ENCODE assay signal across 23 cellular contexts in genomic region chr14:89936654-89937185, GRCh38. TPM values are rescaled to one million over a fixed set of nuclear protein-coding genes. Genes with fewer than 3 reads are reported as not detected.
DNase-seq lines count a peak whose midpoint lies in the region; ATAC-seq and TF ChIP-seq lines count a peak whose summit lies in the region.
"Had no signal": no experiment of that assay in that cellular context is flagged by ENCODE, and none has a peak within 500 bp of the region (broad histone marks: within the 10 kb centered on the region; RNA-seq: fewer than 3 reads in every experiment).

No MANE protein-coding gene starts in this region.

- H3K4me3 Mint-ChIP-seq in activated naive CD4-positive, alpha-beta T cell treated with anti-CD3 and anti-CD28 coated beads for 36 hours, result no peak overlapping the region
- H3K4me3 Mint-ChIP-seq: activated CD4-positive, alpha-beta T cell treated with anti-CD3 and anti-CD28 coated beads for 36 hours; B cell; dendritic cell treated with granulocyte-macrophage colony-stimulating factor and Interleukin-4, amounts not matched to agents 40 ng/mL and 50 ng/mL, for 4 days; H9 had no signal

- no peaks in the 10 kb centered on the region for H3K27me3 ChIP-seq in colonic mucosa
- H3K27me3 ChIP-seq: ascending aorta, esophagus muscularis mucosa, neutrophil, testis had no signal

- no peaks in the 10 kb centered on the region for H3K27me3 Mint-ChIP-seq in activated naive CD4-positive, alpha-beta T cell treated with anti-CD3 and anti-CD28 coated beads for 36 hours (ENCODE audit: low read depth)
- H3K27me3 Mint-ChIP-seq: activated CD4-positive, alpha-beta T cell treated with anti-CD3 and anti-CD28 coated beads for 36 hours; B cell; dendritic cell treated with granulocyte-macrophage colony-stimulating factor and Interleukin-4, amounts not matched to agents 40 ng/mL and 50 ng/mL, for 4 days had no signal

- H3K36me3 Mint-ChIP-seq in activated naive CD4-positive, alpha-beta T cell treated with anti-CD3 and anti-CD28 coated beads for 36 hours (ENCODE audit: low read depth), result no peaks in the 10 kb centered on the region

- intact Hi-C loops in activated naive CD4-positive, alpha-beta T cell treated with anti-CD3 and anti-CD28 coated beads for 36 hours (cut with micrococcal nuclease), result no loop called here
- intact Hi-C loops in posterior vena cava (cut with DNase I), result no loop called here
- intact Hi-C loops in colonic mucosa (cut with DNase I), result no loop called here

- ATAC-seq in HG03280 (IDR thresholded peaks at IDR 0.05; ENCODE audit: unreplicated experiment), result no peak
- ATAC-seq: activated CD4-positive, alpha-beta T cell treated with anti-CD3 and anti-CD28 coated beads for 36 hours; Right ventricle myocardium inferior had no signal

- DNase-seq in activated naive CD4-positive, alpha-beta T cell treated with anti-CD3 and anti-CD28 coated beads, Interleukin-2, amount 50 U/mL, for 16 hours, result peak; percentile 17
- DNase-seq in activated naive CD4-positive, alpha-beta T cell treated with anti-CD3 and anti-CD28 coated beads for 36 hours, result no peak
- DNase-seq in NAMALWA (ENCODE audit: low spot score) (peak; percentile 16), cardiac fibroblast (ENCODE audit: low read depth in 2 of 2) (peak in 1 of 2 donors; percentile 30), pons (ENCODE audit: low spot score) (peak; percentile 28), posterior vena cava (ENCODE audit: low spot score) (no peak), colonic mucosa (no peak)
- DNase-seq: activated CD4-positive, alpha-beta T cell treated with anti-CD3 and anti-CD28 coated beads for 36 hours; activated CD8-positive, alpha-beta memory T cell treated with anti-CD3 and anti-CD28 coated beads, Interleukin-2, amount 50 U/mL, for 4 hours; activated gamma-delta T cell treated with Interleukin-2 at 50 U/mL for 16 hours; H9; hippocampal formation; kidney glomerular epithelial cell; midbrain; NCI-H1694 treated with DMSO at 0.1 percent for 48 hours; testis had no signal

- CTCF ChIA-PET in activated naive CD4-positive, alpha-beta T cell treated with anti-CD3 and anti-CD28 coated beads for 36 hours (lab: Charles Lee), result interaction anchor here (0.7 to 1.3 kb wide), 5 partner anchors 16 to 909 kb away, joined by 3 to 7 read pairs (median 3); no protein-coding TSS in a partner anchor

- H3K27ac ChIP-seq in colonic mucosa, result no peak overlapping the region
- H3K27ac ChIP-seq: ascending aorta, esophagus muscularis mucosa, neutrophil, testis had no signal

- H3K9me3 ChIP-seq in colonic mucosa, result no peaks in the 10 kb centered on the region
- H3K9me3 ChIP-seq: ascending aorta, esophagus muscularis mucosa, neutrophil, testis had no signal

- no peaks in the 10 kb centered on the region for H3K9me3 Mint-ChIP-seq in activated naive CD4-positive, alpha-beta T cell treated with anti-CD3 and anti-CD28 coated beads for 36 hours
- H3K9me3 Mint-ChIP-seq: dendritic cell treated with granulocyte-macrophage colony-stimulating factor and Interleukin-4, amounts not matched to agents 40 ng/mL and 50 ng/mL, for 4 days; H9 had no signal

- peaks cover under 1% of the 10 kb centered on the region for H3K4me1 Mint-ChIP-seq in activated naive CD4-positive, alpha-beta T cell treated with anti-CD3 and anti-CD28 coated beads for 36 hours (ENCODE audit: low read depth)
- H3K4me1 Mint-ChIP-seq: B cell had no signal

- H3K9ac ChIP-seq in colonic mucosa (ENCODE audit: low read depth in 2 of 2, low read length in 2 of 2), result no peak overlapping the region

- H3K27ac Mint-ChIP-seq in activated naive CD4-positive, alpha-beta T cell treated with anti-CD3 and anti-CD28 coated beads for 36 hours, result no peak overlapping the region
- H3K27ac Mint-ChIP-seq: activated CD4-positive, alpha-beta T cell treated with anti-CD3 and anti-CD28 coated beads for 36 hours; B cell; dendritic cell treated with granulocyte-macrophage colony-stimulating factor and Interleukin-4, amounts not matched to agents 40 ng/mL and 50 ng/mL, for 4 days; H9 had no signal

- H3K4me1 ChIP-seq in colonic mucosa, result no peaks in the 10 kb centered on the region
- H3K4me1 ChIP-seq: ascending aorta, esophagus muscularis mucosa, testis had no signal

- H3K4me3 ChIP-seq in cardiac fibroblast (replicated peaks in 1 of 2; ENCODE audit: low read depth in 2 of 2, low read length in 2 of 2) (no peak overlapping the region), colonic mucosa (no peak overlapping the region)
- H3K4me3 ChIP-seq: ascending aorta, esophagus muscularis mucosa, testis had no signal

- TF ChIP-seq CTCF in cardiac fibroblast (IDR thresholded peaks at IDR 0.05; ENCODE audit: low read depth, low read length), result peak; percentile 11
- no peak for TF ChIP-seq CTCF in colonic mucosa (IDR thresholded peaks at IDR 0.05)

- no peaks in the 10 kb centered on the region for H3K36me3 ChIP-seq in colonic mucosa
- H3K36me3 ChIP-seq: ascending aorta had no signal

RNA-seq across cellular contexts. Expression of gene EFCAB11, which starts 17.8 kb away (rescaled TPM):
- 1 to 10 TPM; 7.0 to 9.5 TPM for total RNA-seq in activated naive CD4-positive, alpha-beta T cell treated with anti-CD3 and anti-CD28 coated beads for 36 hours
- 1 to 10 TPM; 4.8 to 6.1 TPM for total RNA-seq in posterior vena cava
- 10 to 100 TPM; 12.1 to 14.1 TPM for total RNA-seq in colonic mucosa
- total RNA-seq: ascending aorta had no signal

RNA-seq across cellular contexts. Expression of gene TDP1, which starts 19.0 kb away (rescaled TPM):
- 10 to 100 TPM; 77.0 to 77.2 TPM for total RNA-seq in activated naive CD4-positive, alpha-beta T cell treated with anti-CD3 and anti-CD28 coated beads for 36 hours
- 10 to 100 TPM in 1 of 2 donors, 1 to 10 TPM in 1; 8.2 to 11.5 TPM for total RNA-seq in posterior vena cava
- 10 to 100 TPM; 20.0 to 33.3 TPM for total RNA-seq in colonic mucosa

Comparison
In these comparisons a context has a peak if more than half of its experiments do, and no peak if none do; other contexts are left out.
1. DNase-seq: peak in activated naive CD4-positive, alpha-beta T cell treated with anti-CD3 and anti-CD28 coated beads, Interleukin-2, amount 50 U/mL, for 16 hours (single experiment), NAMALWA (single experiment) and pons (single experiment); none in activated naive CD4-positive, alpha-beta T cell treated with anti-CD3 and anti-CD28 coated beads for 36 hours (single experiment), posterior vena cava (single experiment) and colonic mucosa (single experiment).